24 cellular contexts compared by ENCODE assay signal in the genomic region with DNA sequence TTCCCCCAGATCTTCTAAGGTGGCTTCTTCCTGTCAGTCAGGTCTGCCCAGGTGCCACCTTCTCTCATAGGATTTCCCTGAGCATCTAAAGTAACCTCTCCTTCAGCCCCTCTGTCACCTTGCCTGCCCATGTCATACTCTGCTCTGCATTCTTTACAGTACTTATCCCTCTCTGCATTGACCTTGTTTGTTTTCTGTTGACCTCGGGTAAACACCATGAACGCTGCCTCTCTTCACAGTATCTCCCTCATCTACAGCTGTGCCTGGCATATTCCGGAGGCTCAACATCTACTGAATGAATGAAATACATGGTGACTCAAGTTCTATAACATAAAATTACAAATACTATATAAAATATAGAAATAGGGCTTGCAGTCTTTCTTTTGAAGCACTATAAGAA. TPM values are rescaled to one million over a fixed set of nuclear protein-coding genes. Genes with fewer than 3 reads are reported as not detected.
DNase-seq lines count a peak whose midpoint lies in the region; ATAC-seq, FAIRE-seq and TF ChIP-seq lines count a peak whose summit lies in the region.
"Had no signal": no experiment of that assay in that cellular context is flagged by ENCODE, and none has a peak within 500 bp of the region (broad histone marks: within the 10 kb centered on the region; RNA-seq: fewer than 3 reads in every experiment).

No MANE protein-coding gene starts in this region.

- H4K91ac ChIP-seq in trophoblast cell (ENCODE audit: low read depth, low read length), result no peak overlapping the region

- no peak overlapping the region for H3K4me3 ChIP-seq in HepG2 (replicated peaks in 1 of 3; ENCODE audit: insufficient read depth in 1 of 3, low read depth in 2 of 3, low read length in 3 of 3)
- H3K4me3 ChIP-seq in right lobe of liver, result no peak overlapping the region
- H3K4me3 ChIP-seq in trophoblast cell (ENCODE audit: low read depth, low read length), result no peak overlapping the region
- H3K4me3 ChIP-seq: BLaER1, GM12878 had no signal

- H4K8ac ChIP-seq in trophoblast cell (ENCODE audit: low read depth, low read length), result no peak overlapping the region

- in situ Hi-C loops in HepG2 (cut with HindIII; ENCODE audit: extremely low pct_ligation_motif_present, low pct_unique_long_range_greater_than_20kb), result no loop called here

- no peak overlapping the region for H3K18ac ChIP-seq in trophoblast cell (ENCODE audit: low read length)

- no peak overlapping the region for H4K12ac ChIP-seq in trophoblast cell (ENCODE audit: low read depth, low read length)

- 0% methylated on average over 3 of the region's 3 CpGs for WGBS in HepG2 (ENCODE audit: low lambda C conversion rate)
- WGBS in right lobe of liver (ENCODE audit: insufficient coverage, low coverage, low lambda C conversion rate, missing lambda C conversion rate), result 46% methylated on average over 3 of the region's 3 CpGs
- WGBS in trophoblast cell (ENCODE audit: extremely low coverage, insufficient coverage, insufficient read length), result no CpG with 5 or more reads among the region's 3 CpGs

- TF ChIP-seq CTCF in HepG2 (CRISPR knock-in tag; IDR thresholded peaks at IDR 0.05), result no peak
- no peak for TF ChIP-seq CTCF in right lobe of liver (IDR thresholded peaks at IDR 0.05)
- no peak for TF ChIP-seq CTCF in foreskin keratinocyte (conservative IDR thresholded peaks at IDR 0.05)

- no peak for FAIRE-seq in HepG2 (lab: Jason Lieb, UNC)
- FAIRE-seq: A204.1, GM12878, GM12892, GM18507 had no signal

- TF ChIP-seq EP300 in HepG2 (IDR thresholded peaks at IDR 0.05; ENCODE audit: low read depth in 2 of 2, low read length in 2 of 2) (no peak), HepG2 (CRISPR knock-in tag; IDR thresholded peaks at IDR 0.05; ENCODE audit: borderline replicate concordance) (no peak)

- H3K9me3 ChIP-seq in HepG2 (ENCODE audit: low read length) (no peaks in the 10 kb centered on the region), right lobe of liver (no peaks in the 10 kb centered on the region), trophoblast cell (ENCODE audit: insufficient read depth, low read depth, low read length) (no peaks in the 10 kb centered on the region)
- H3K9me3 ChIP-seq: BE2C, BLaER1 had no signal

- H2AFZ ChIP-seq in HepG2 (ENCODE audit: low read length), result no peak overlapping the region
- no peak overlapping the region for H2AFZ ChIP-seq in trophoblast cell (ENCODE audit: insufficient read depth, low read length, poor library complexity)

- CTCF ChIA-PET in HepG2 (lab: Yijun Ruan, JAX; ENCODE audit: low intra/inter-chr PET ratio, low total read pairs), result no interaction called here

- H2BK12ac ChIP-seq in trophoblast cell (ENCODE audit: low read length), result no peak overlapping the region

- no peak overlapping the region for H3K14ac ChIP-seq in trophoblast cell (ENCODE audit: low read length)

- POLR2A ChIA-PET in HepG2 (lab: Yijun Ruan, JAX), result interaction anchor here (1.6 kb wide), 1 partner anchor 10 kb away, joined by 4 read pairs; a partner anchor contains a TSS

- H3K36me3 ChIP-seq in HepG2 (replicated peaks in 1 of 2; ENCODE audit: control insufficient read depth in 1 of 2, insufficient read depth in 2 of 2, low read length in 2 of 2), result no peaks in the 10 kb centered on the region
- no peaks in the 10 kb centered on the region for H3K36me3 ChIP-seq in right lobe of liver
- no peaks in the 10 kb centered on the region for H3K36me3 ChIP-seq in trophoblast cell (ENCODE audit: control insufficient read depth in 1 of 2, insufficient read depth in 2 of 2, low read length in 2 of 2)
- H3K36me3 ChIP-seq: BE2C, BLaER1 had no signal

- H2AK5ac ChIP-seq in trophoblast cell (ENCODE audit: low read length), result no peak overlapping the region

- no peak overlapping the region for H2BK5ac ChIP-seq in trophoblast cell (ENCODE audit: low read depth, low read length, poor library complexity)

- H3K9ac ChIP-seq in HepG2 (ENCODE audit: insufficient read depth, low read depth, low read length) (no peak overlapping the region), trophoblast cell (ENCODE audit: low read length) (no peak overlapping the region)
- H3K9ac ChIP-seq: BLaER1 had no signal

- H3K27me3 ChIP-seq in HepG2 (ENCODE audit: control insufficient read depth in 1 of 2, insufficient read depth in 2 of 2, low read length in 2 of 2) (0 out of 5 replicates have a peak, but pooled peaks cover 0 to 1% of the 10 kb centered on the region in 2 experiments), right lobe of liver (no peaks in the 10 kb centered on the region), trophoblast cell (ENCODE audit: insufficient read depth, low read length) (no peaks in the 10 kb centered on the region), foreskin keratinocyte (peaks cover 6% of the 10 kb centered on the region)
- H3K27me3 ChIP-seq: BE2C, BLaER1 had no signal

- TF ChIP-seq POLR2A in HepG2 (IDR thresholded peaks at IDR 0.05; ENCODE audit: insufficient read depth in 1 of 2, low read depth in 2 of 2, low read length in 2 of 2) (no peak), right lobe of liver (IDR thresholded peaks at IDR 0.05) (no peak)

- H3K27ac ChIP-seq in HepG2 (ENCODE audit: extremely low read length, insufficient read depth, low read length) (no peak overlapping the region), right lobe of liver (no peak overlapping the region), trophoblast cell (ENCODE audit: low read depth, low read length) (no peak overlapping the region), foreskin keratinocyte (no peak overlapping the region)
- H3K27ac ChIP-seq: BLaER1 had no signal

- ATAC-seq in HepG2, result peak; percentile 95
- ATAC-seq in right lobe of liver, result no peak
- no peak for ATAC-seq in foreskin keratinocyte
- ATAC-seq in GM21786 (IDR thresholded peaks at IDR 0.05; ENCODE audit: unreplicated experiment), result no peak
- ATAC-seq: GM12878 had no signal

- no peak overlapping the region for H2BK120ac ChIP-seq in trophoblast cell (ENCODE audit: insufficient read depth, low read length, poor library complexity)

- peak; percentile 42 for DNase-seq in HepG2 (ENCODE audit: low spot score)
- DNase-seq in right lobe of liver, result no peak
- no peak for DNase-seq in trophoblast cell
- DNase-seq in foreskin keratinocyte, result no peak
- DNase-seq: 8988T; ACHN; BE2C; C1 segment of cervical spinal cord; CD4-positive, alpha-beta memory T cell; CD4-positive, CD25-positive, alpha-beta regulatory T cell; CD8-positive, alpha-beta memory T cell; COR-L47; DMS 273 treated with DMSO at 0.1 percent for 48 hours; DMS153; DMS79; DND-41; EL; GDM1 had no signal

- peak overlapping the region; percentile 49 for H3K23ac ChIP-seq in trophoblast cell (ENCODE audit: low read length)

- intact Hi-C loops in HepG2 (cut with micrococcal nuclease; ENCODE audit: unreplicated experiment) (no loop called here), right lobe of liver (cut with DNase I) (no loop called here)

- no peak overlapping the region for H3K4ac ChIP-seq in trophoblast cell (ENCODE audit: low read depth, low read length)

- H4K20me1 ChIP-seq in HepG2 (ENCODE audit: insufficient read depth, low read length), result no peaks in the 10 kb centered on the region
- H4K20me1 ChIP-seq: BLaER1 had no signal

- no TSS peak for BruUV-seq in HepG2 (replicated peaks; lab: Mats Ljungman, UMichigan)

- H3K4me2 ChIP-seq in HepG2 (ENCODE audit: low read depth, low read length), result no peak overlapping the region
- H3K4me2 ChIP-seq in trophoblast cell (ENCODE audit: low read length), result no peak overlapping the region
- H3K4me2 ChIP-seq: BLaER1 had no signal

- TF ChIP-seq RAD21 in HepG2 (CRISPR knock-in tag; IDR thresholded peaks at IDR 0.05), result no peak

- no peaks in the 10 kb centered on the region for H3K79me1 ChIP-seq in trophoblast cell (ENCODE audit: low read length)

- H3K79me2 ChIP-seq in HepG2 (ENCODE audit: insufficient read depth, low read length) (no peaks in the 10 kb centered on the region), trophoblast cell (ENCODE audit: control insufficient read depth, insufficient read depth, low read length, poor library complexity) (no peaks in the 10 kb centered on the region)

- H3K4me1 ChIP-seq in HepG2 (ENCODE audit: insufficient read depth, low read length), result peaks cover 27% of the 10 kb centered on the region
- H3K4me1 ChIP-seq in right lobe of liver, result no peaks in the 10 kb centered on the region
- H3K4me1 ChIP-seq in trophoblast cell (ENCODE audit: control insufficient read depth in 1 of 2, insufficient read depth in 2 of 2, low read length in 2 of 2), result no peaks in the 10 kb centered on the region
- no peaks in the 10 kb centered on the region for H3K4me1 ChIP-seq in foreskin keratinocyte
- H3K4me1 ChIP-seq: BE2C had no signal

TF ChIP-seq in HepG2, 621 proteins besides CTCF, POLR2A, EP300 and RAD21 (continues in another document):
- TF ChIP-seq JDP2 (CRISPR knock-in tag; IDR thresholded peaks at IDR 0.05; ENCODE audit: borderline replicate concordance), result no peak

RNA-seq across cellular contexts. Expression of a gene that starts 10.1 kb away (rescaled TPM):
- total RNA-seq in HepG2 (2016; rRNA removed; fragmentation: Illumina TruSeq; extraction: Trizol), result 29.8 and 37.6 TPM in 2 replicates
- total RNA-seq in HepG2 (2016; cell fraction: cytosol; rRNA removed; fragmentation: Illumina TruSeq; extraction: Trizol; ENCODE audit: low read depth), result 12.6 and 12.8 TPM in 2 replicates
- 27.0 and 34.6 TPM in 2 replicates for total RNA-seq in HepG2 (2016; cell fraction: insoluble cytoplasmic fraction; rRNA removed; fragmentation: Illumina TruSeq; extraction: Trizol)
- 36.5 and 40.3 TPM in 2 replicates for total RNA-seq in HepG2 (2016; cell fraction: membrane; rRNA removed; fragmentation: Illumina TruSeq; extraction: Trizol)
- 23.7 and 28.3 TPM in 2 replicates for total RNA-seq in HepG2 (2016; cell fraction: nucleus; rRNA removed; fragmentation: Illumina TruSeq; extraction: Trizol)
- 20.4 and 23.3 TPM in 2 replicates for polyA plus RNA-seq in HepG2 (2011; rRNA removed)
- polyA plus RNA-seq in HepG2 (2011; cell fraction: cytosol; rRNA removed), result 6.8 and 14.1 TPM in 2 replicates
- 13.7 and 18.0 TPM in 2 replicates for polyA plus RNA-seq in HepG2 (2011; cell fraction: nucleus; rRNA removed)
- 29.6 and 41.4 TPM in 2 replicates for polyA plus RNA-seq in HepG2 (2012)
- 9.4 and 10.8 TPM in 2 replicates for polyA plus RNA-seq in HepG2 (2016; cell fraction: cytosol; fragmentation: Illumina TruSeq; extraction: Trizol; ENCODE audit: low read depth)
- polyA plus RNA-seq in HepG2 (2016; cell fraction: insoluble cytoplasmic fraction; fragmentation: Illumina TruSeq; extraction: Trizol; ENCODE audit: low read depth), result 30.9 and 34.7 TPM in 2 replicates
- 23.2 and 25.1 TPM in 2 replicates for polyA plus RNA-seq in HepG2 (2016; cell fraction: membrane; fragmentation: Illumina TruSeq; extraction: Trizol; ENCODE audit: low read depth)
- 42.0 and 44.4 TPM in 2 replicates for polyA plus RNA-seq in HepG2 (2016; cell fraction: nucleus; fragmentation: Illumina TruSeq; extraction: Trizol; ENCODE audit: insufficient read depth, low read depth)
- 36.9 and 46.4 TPM in 2 replicates for polyA minus RNA-seq in HepG2 (2011; rRNA and poly(A)+ RNA removed; ENCODE audit: low replicate concordance)
- 25.6 and 32.2 TPM in 2 replicates for polyA minus RNA-seq in HepG2 (2011; cell fraction: cytosol; rRNA and poly(A)+ RNA removed)
- 49.9 and 56.8 TPM in 2 replicates for polyA minus RNA-seq in HepG2 (2011; cell fraction: nucleus; rRNA and poly(A)+ RNA removed)
- total RNA-seq in right lobe of liver, result 10 to 100 TPM; 32.6 to 54.7 (median 39.4) TPM
- 26.0 and 27.2 TPM in 2 replicates for polyA plus RNA-seq in trophoblast cell (2013)
- total RNA-seq in foreskin keratinocyte, result 30.8 and 32.4 TPM in 2 replicates
- 17.4 and 20.2 TPM in 2 replicates for polyA plus RNA-seq in foreskin keratinocyte
